ENCODE assay signal across 9 cellular contexts in the genomic region with DNA sequence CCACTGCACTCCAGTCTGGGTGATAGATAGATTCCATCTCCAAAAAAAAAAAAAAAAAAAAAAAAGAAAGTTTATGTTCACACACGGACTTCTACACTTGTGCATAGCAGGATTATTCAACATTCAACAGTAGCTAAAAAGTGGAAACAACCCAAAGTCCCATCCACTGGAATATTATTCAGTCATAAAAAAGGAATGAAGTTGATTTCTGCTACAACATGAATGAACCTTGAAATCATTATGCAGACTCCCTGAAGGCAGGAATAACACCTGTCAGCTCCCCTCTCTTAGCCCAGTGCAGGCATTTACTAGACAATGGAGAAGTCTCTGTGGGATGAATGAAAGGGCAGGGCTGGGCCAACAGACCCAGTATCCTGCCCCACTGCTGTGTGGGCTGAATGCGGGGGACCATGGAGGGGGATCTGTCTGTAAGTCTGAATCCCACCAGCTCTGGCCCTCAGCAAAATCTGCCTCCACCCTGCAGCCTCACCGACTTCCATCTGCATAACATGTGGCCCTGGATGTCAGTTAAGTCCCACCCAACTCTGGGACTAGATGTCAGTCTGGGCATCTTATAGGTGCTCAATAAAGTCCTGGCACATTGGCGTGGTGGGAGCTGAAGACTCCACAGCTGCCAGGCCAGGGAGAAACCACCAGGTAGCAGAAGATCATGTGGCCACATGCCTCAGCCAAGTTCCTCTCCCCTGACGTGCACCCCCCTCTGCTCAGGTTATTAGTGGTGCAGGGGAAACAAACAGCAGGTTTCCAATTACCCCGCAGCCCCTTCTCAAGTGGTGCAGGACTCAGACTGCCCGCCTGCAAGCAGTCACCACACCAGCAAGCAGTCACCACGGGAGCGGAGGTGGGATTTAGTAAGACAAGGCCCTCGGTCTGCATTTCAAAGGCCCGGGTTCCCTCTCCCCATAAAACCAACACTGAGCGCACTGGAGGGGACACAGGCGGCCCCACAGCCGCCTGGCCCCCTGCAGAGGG. TPM values are rescaled to one million over a fixed set of nuclear protein-coding genes. Genes with fewer than 3 reads are reported as not detected.
DNase-seq lines count a peak whose midpoint lies in the region; ATAC-seq and TF ChIP-seq lines count a peak whose summit lies in the region.
"Had no signal": no experiment of that assay in that cellular context is flagged by ENCODE, and none has a peak within 500 bp of the region (broad histone marks: within the 10 kb centered on the region; RNA-seq: fewer than 3 reads in every experiment).

No MANE protein-coding gene starts in this region.

- peaks cover 73% of the 10 kb centered on the region for H3K36me3 Mint-ChIP-seq in MCF 10A (ENCODE audit: insufficient read depth, unreplicated experiment)

- peaks cover 40% of the 10 kb centered on the region for H3K4me1 ChIP-seq in mucosa of stomach (ENCODE audit: control insufficient read depth, insufficient read depth, low read length)

- intact Hi-C loops in MCF 10A (cut with micrococcal nuclease), result no loop called here

- no peaks in the 10 kb centered on the region for H3K27me3 Mint-ChIP-seq in MCF 10A (ENCODE audit: insufficient read depth, unreplicated experiment)

- BruUV-seq in MCF 10A (replicated peaks; lab: Mats Ljungman, UMichigan), result no TSS peak

- H3K4me1 Mint-ChIP-seq in MCF 10A (ENCODE audit: insufficient read depth, unreplicated experiment), result peaks cover 28% of the 10 kb centered on the region

- no peak for DNase-seq in AG04450 (ENCODE audit: low read depth, low spot score)
- peak in 2 of 3 experiments; percentile 66 to 89 for DNase-seq in NCI-H1417 (lab: John Stamatoyannopoulos, UW)
- DNase-seq in MCF 10A (ENCODE audit: unreplicated experiment), result no peak
- DNase-seq in mesenteric fat pad (ENCODE audit: low spot score), result no peak
- no peak for DNase-seq in WERI-Rb-1

- no peak for TF ChIP-seq CTCF in AG04450 (IDR thresholded peaks at IDR 0.05; ENCODE audit: low read depth, low read length)
- no peak for TF ChIP-seq CTCF in MCF 10A (IDR thresholded peaks at IDR 0.05; ENCODE audit: unreplicated experiment)
- TF ChIP-seq CTCF in WERI-Rb-1 (IDR thresholded peaks at IDR 0.05; ENCODE audit: low read depth, low read length), result no peak

- POLR2A ChIA-PET in AG04450 (lab: Yijun Ruan, JAX), result interaction anchor here (0.6 to 1.0 kb wide), 3 partner anchors 107 to 242 kb away, joined by 3 to 6 read pairs (median 4); no protein-coding TSS in a partner anchor
- POLR2A ChIA-PET in MCF 10A (lab: Yijun Ruan, JAX), result interaction anchor here (0.9 to 13.3 kb wide), 12 partner anchors 8 to 311 kb away, joined by 3 to 329 read pairs (median 14); a partner anchor contains a TSS

- no peak overlapping the region for H3K4me3 ChIP-seq in AG04450 (ENCODE audit: low read depth, low read length)
- no peak overlapping the region for H3K4me3 ChIP-seq in mucosa of stomach (ENCODE audit: low read length)
- H3K4me3 ChIP-seq in WERI-Rb-1 (ENCODE audit: low read depth, low read length), result no peak overlapping the region

- no peaks in the 10 kb centered on the region for H3K36me3 ChIP-seq in mucosa of stomach (ENCODE audit: control insufficient read depth, insufficient read depth, low read length)
- H3K36me3 ChIP-seq in WERI-Rb-1, result peaks cover 5% of the 10 kb centered on the region

- peak overlapping the region; percentile 62 for H3K27ac ChIP-seq in AG04450 (ENCODE audit: low read depth, low read length)
- H3K27ac ChIP-seq in WERI-Rb-1, result no peak overlapping the region

- peak overlapping the region; percentile 83 for H3K27ac Mint-ChIP-seq in MCF 10A (ENCODE audit: low read depth, unreplicated experiment)

- H3K9ac ChIP-seq in mucosa of stomach (ENCODE audit: low read length), result peak overlapping the region; percentile 88

- ATAC-seq in HG02884 (IDR thresholded peaks at IDR 0.05; ENCODE audit: unreplicated experiment) (no peak), GM21528 (IDR thresholded peaks at IDR 0.05; ENCODE audit: low FRiP score, unreplicated experiment) (no peak)
- ATAC-seq: esophagus mucosa had no signal

- H3K4me3 Mint-ChIP-seq in MCF 10A (ENCODE audit: unreplicated experiment), result no peak overlapping the region

- H3K27me3 ChIP-seq in AG04450 (ENCODE audit: control insufficient read depth, insufficient read depth, low read length) (no peaks in the 10 kb centered on the region), mucosa of stomach (ENCODE audit: control insufficient read depth, insufficient read depth, low read length) (no peaks in the 10 kb centered on the region), WERI-Rb-1 (ENCODE audit: insufficient read depth, low read depth, severe bottlenecking) (no peaks in the 10 kb centered on the region)

- CTCF ChIA-PET in AG04450 (lab: Charles Lee) (interaction anchor here (0.7 to 2.5 kb wide), 12 partner anchors 10 to 388 kb away, joined by 3 to 16 read pairs (median 4); a partner anchor contains a TSS), MCF 10A (lab: Yijun Ruan, JAX) (interaction anchor here (0.6 to 2.1 kb wide), 6 partner anchors 38 to 267 kb away, joined by 3 to 12 read pairs (median 4); no protein-coding TSS in a partner anchor)

- no peaks in the 10 kb centered on the region for H3K9me3 Mint-ChIP-seq in MCF 10A (ENCODE audit: unreplicated experiment)

- H3K9me3 ChIP-seq in AG04450 (ENCODE audit: control insufficient read depth, insufficient read depth, low read length) (no peaks in the 10 kb centered on the region), mucosa of stomach (ENCODE audit: control insufficient read depth, low read length) (no peaks in the 10 kb centered on the region), WERI-Rb-1 (ENCODE audit: severe bottlenecking) (no peaks in the 10 kb centered on the region)

RNA-seq across cellular contexts. Expression of a gene that starts 8.9 kb away (rescaled TPM):
- 16.0 and 18.2 TPM in 2 replicates for polyA plus RNA-seq in AG04450 (2011; rRNA removed)
- 8.8 and 12.5 TPM in 2 replicates for polyA minus RNA-seq in AG04450 (2011; rRNA and poly(A)+ RNA removed)
- total RNA-seq in MCF 10A (2022), result 107 and 162 TPM in 2 replicates
- total RNA-seq in mesenteric fat pad, result 237 TPM

Comparison
In these comparisons a context has a peak if more than half of its experiments do, and no peak if none do; other contexts are left out.
1. DNase-seq: peak in NCI-H1417 (2 of 3); none in AG04450 (single experiment), MCF 10A (single experiment), mesenteric fat pad (single experiment) and WERI-Rb-1 (single experiment).